ENCODE assay signal across 7 cellular contexts in the genomic region with DNA sequence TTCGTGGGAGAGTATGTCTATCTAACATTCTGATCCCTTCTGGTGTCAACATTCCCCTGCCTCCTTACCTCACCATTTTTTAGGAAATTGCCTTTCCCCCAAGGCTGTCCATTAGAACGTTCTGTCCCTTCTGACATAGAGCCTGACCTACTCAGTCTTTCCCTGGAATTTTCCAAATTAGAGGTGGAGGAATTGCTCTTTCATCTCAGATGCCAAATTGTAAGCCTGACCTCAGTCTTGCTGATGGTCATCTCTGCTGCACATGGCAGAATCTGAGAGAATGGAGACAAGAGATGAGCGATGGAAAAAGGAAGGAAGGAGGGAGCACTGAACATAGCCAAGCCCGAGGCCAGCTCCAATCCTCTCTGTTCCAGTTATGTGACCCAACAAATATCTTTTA. TPM values are rescaled to one million over a fixed set of nuclear protein-coding genes. Genes with fewer than 3 reads are reported as not detected.
"Had no signal": no experiment of that assay in that cellular context is flagged by ENCODE, and none has a peak within 500 bp of the region (broad histone marks: within the 10 kb centered on the region; RNA-seq: fewer than 3 reads in every experiment).

No MANE protein-coding gene starts in this region.

- H3K4me2 ChIP-seq: GM23338 had no signal

- H3K27ac Mint-ChIP-seq: GM23338, H9 had no signal

- H3K4me3 Mint-ChIP-seq: GM23338, H9 had no signal

- ATAC-seq: GM23338, K562 had no signal

- H3K4me1 Mint-ChIP-seq: GM23338, H9 had no signal

- DNase-seq: H9, HCEC 1CT, IMR-90 had no signal

- H3K4me3 ChIP-seq: GM23338, K562 had no signal

- H3K9me3 Mint-ChIP-seq: GM23338, H9 had no signal

- H2AFZ ChIP-seq: GM23338 had no signal

RNA-seq across cellular contexts. Expression of a gene that starts 5.4 kb away (rescaled TPM):
- total RNA-seq: GM23338, H1, H9, HT-29, IMR-90, K562 had no signal
- polyA plus RNA-seq: GM23338, H1, IMR-90, K562 had no signal
